9 cellular contexts compared by ENCODE assay signal in the genomic region with DNA sequence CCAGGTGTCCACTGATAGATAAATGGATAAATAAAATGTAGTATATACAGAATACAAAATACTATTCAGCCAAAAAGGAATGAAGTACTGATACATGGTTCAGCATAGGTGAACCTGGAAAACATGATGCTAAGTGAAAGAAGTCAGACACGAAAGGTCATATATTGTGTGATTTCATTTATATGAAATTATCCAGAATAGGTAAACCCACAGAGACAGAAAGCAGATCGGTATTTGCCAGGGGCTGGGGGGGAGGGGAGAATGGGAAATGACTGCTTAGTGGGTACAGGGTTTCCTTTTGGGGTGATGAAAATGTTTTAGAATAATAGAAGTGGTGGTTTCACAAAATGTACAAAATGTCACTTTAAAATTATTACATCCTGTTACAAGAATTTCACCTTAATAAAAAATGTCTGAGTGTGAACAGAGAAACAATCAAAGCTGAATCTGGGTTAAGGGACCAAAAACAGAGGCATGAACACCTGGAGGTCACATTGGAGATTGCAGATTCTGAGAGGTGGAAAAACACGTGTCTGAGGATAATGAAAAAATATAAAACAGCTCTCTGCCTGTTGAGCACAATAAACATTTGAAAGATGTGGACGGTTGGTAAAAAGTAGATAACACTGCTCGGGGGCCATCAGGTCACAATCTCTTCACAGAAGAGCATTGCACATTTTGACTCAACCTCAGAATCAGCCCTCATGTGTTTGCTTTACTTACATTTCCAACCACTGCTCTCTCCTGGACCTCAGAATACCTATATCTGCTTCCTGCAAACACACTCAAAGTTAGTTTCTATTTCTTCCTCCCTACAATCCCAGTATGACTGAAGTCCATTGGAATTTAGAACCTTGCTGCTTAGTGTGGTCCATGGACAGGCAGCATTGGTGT. TPM values are rescaled to one million over a fixed set of nuclear protein-coding genes. Genes with fewer than 3 reads are reported as not detected.
DNase-seq lines count a peak whose midpoint lies in the region; ATAC-seq lines count a peak whose summit lies in the region.
"Had no signal": no experiment of that assay in that cellular context is flagged by ENCODE, and none has a peak within 500 bp of the region (broad histone marks: within the 10 kb centered on the region; RNA-seq: fewer than 3 reads in every experiment).

No MANE protein-coding gene starts in this region.

- no peaks in the 10 kb centered on the region for H3K36me3 ChIP-seq in mesendoderm (ENCODE audit: control insufficient read depth, insufficient read depth, low read length)

- H3K23ac ChIP-seq in mesendoderm (ENCODE audit: low read length): no peak overlapping the region

- H3K4me1 Mint-ChIP-seq in activated CD4-positive, alpha-beta T cell treated with anti-CD3 and anti-CD28 coated beads, Interleukin-2, amount 10 ng/mL, durations not matched to agents 7 days and 5 days: peaks cover 93% of the 10 kb centered on the region

- peak overlapping the region; percentile 84 for H3K4me3 Mint-ChIP-seq in activated CD4-positive, alpha-beta T cell treated with anti-CD3 and anti-CD28 coated beads, Interleukin-2, amount 10 ng/mL, durations not matched to agents 7 days and 5 days

- no peak overlapping the region for H2BK5ac ChIP-seq in mesendoderm (ENCODE audit: low read length)

- H3K4ac ChIP-seq in mesendoderm (ENCODE audit: low read depth, low read length): no peak overlapping the region

- H3K27ac ChIP-seq in mesendoderm (ENCODE audit: low read depth, low read length) (no peak overlapping the region), substantia nigra (ENCODE audit: low read depth, low read length, poor library complexity, severe bottlenecking) (no peak overlapping the region)

- POLR2A ChIA-PET in activated CD4-positive, alpha-beta T cell treated with anti-CD3 and anti-CD28 coated beads, Interleukin-2, amount 10 ng/mL, durations not matched to agents 7 days and 5 days (lab: Charles Lee): interaction anchor here (1.0 kb wide), 1 partner anchor 68 kb away, joined by 3 read pairs; no protein-coding TSS in a partner anchor

- no peaks in the 10 kb centered on the region for H3K27me3 Mint-ChIP-seq in activated CD4-positive, alpha-beta T cell treated with anti-CD3 and anti-CD28 coated beads, Interleukin-2, amount 10 ng/mL, durations not matched to agents 7 days and 5 days

- H3K27ac Mint-ChIP-seq in activated CD4-positive, alpha-beta T cell treated with anti-CD3 and anti-CD28 coated beads, Interleukin-2, amount 10 ng/mL, durations not matched to agents 7 days and 5 days: peak overlapping the region; percentile 91

- no CpG with 5 or more reads among the region's 5 CpGs for WGBS in mesendoderm (ENCODE audit: extremely low coverage, insufficient coverage, low lambda C conversion rate)

- peaks cover 25% of the 10 kb centered on the region for H3K9me3 Mint-ChIP-seq in activated CD4-positive, alpha-beta T cell treated with anti-CD3 and anti-CD28 coated beads, Interleukin-2, amount 10 ng/mL, durations not matched to agents 7 days and 5 days

- H3K79me1 ChIP-seq in mesendoderm (ENCODE audit: low read length): no peaks in the 10 kb centered on the region

- ATAC-seq in HG02885 (IDR thresholded peaks at IDR 0.05; ENCODE audit: poor library complexity, unreplicated experiment) (peak; percentile 59), HG03045 (IDR thresholded peaks at IDR 0.05; ENCODE audit: unreplicated experiment) (no peak)

- peaks cover 3% of the 10 kb centered on the region for H3K4me1 ChIP-seq in mesendoderm (ENCODE audit: control insufficient read depth, low read depth, low read length)

- peaks cover 52% of the 10 kb centered on the region for H3K36me3 Mint-ChIP-seq in activated CD4-positive, alpha-beta T cell treated with anti-CD3 and anti-CD28 coated beads, Interleukin-2, amount 10 ng/mL, durations not matched to agents 7 days and 5 days (ENCODE audit: low read depth)

- H3K56ac ChIP-seq in mesendoderm (ENCODE audit: low read length): no peak overlapping the region

- H2BK15ac ChIP-seq in mesendoderm (replicated peaks; ENCODE audit: low read depth): peak overlapping the region; percentile 57

- no peaks in the 10 kb centered on the region for H3K27me3 ChIP-seq in mesendoderm (ENCODE audit: insufficient read depth, low read length, poor library complexity)

- H3K18ac ChIP-seq in mesendoderm (ENCODE audit: low read length): peak overlapping the region; percentile 68

- peak overlapping the region; percentile 91 for H3K4me3 ChIP-seq in GM08714 (ENCODE audit: low read length)
- H3K4me3 ChIP-seq in mesendoderm (ENCODE audit: low read length): no peak overlapping the region

- no peak overlapping the region for H2BK120ac ChIP-seq in mesendoderm (ENCODE audit: low read depth, low read length)

- DNase-seq in activated CD4-positive, alpha-beta T cell treated with anti-CD3 and anti-CD28 coated beads, Interleukin-2, amount 10 ng/mL, durations not matched to agents 7 days and 5 days: peak; percentile 43
- peak; percentile 75 for DNase-seq in mesendoderm
- DNase-seq in substantia nigra (lab: John Stamatoyannopoulos, UW): no peak
- DNase-seq in HPDE6-E6E7 (ENCODE audit: extremely low spot score): no peak
- DNase-seq in anterior cingulate cortex (lab: John Stamatoyannopoulos, UW): no peak
- DNase-seq: NCI-H1417 had no signal

- H3K9ac ChIP-seq in mesendoderm (ENCODE audit: low read length): no peak overlapping the region

- no peak overlapping the region for H4K8ac ChIP-seq in mesendoderm (ENCODE audit: low read depth, low read length)

- no peak overlapping the region for H4K5ac ChIP-seq in mesendoderm (ENCODE audit: low read length)

- H2AK5ac ChIP-seq in mesendoderm (ENCODE audit: low read length): no peak overlapping the region

- H3K79me2 ChIP-seq in mesendoderm (ENCODE audit: control insufficient read depth, insufficient read depth, low read length): no peaks in the 10 kb centered on the region

- no peak overlapping the region for H3K4me2 ChIP-seq in mesendoderm (ENCODE audit: low read length)

- CTCF ChIA-PET in activated CD4-positive, alpha-beta T cell treated with anti-CD3 and anti-CD28 coated beads, Interleukin-2, amount 10 ng/mL, durations not matched to agents 7 days and 5 days (lab: Charles Lee): interaction anchor here (0.8 kb wide), 1 partner anchor 10 kb away, joined by 4 read pairs; no protein-coding TSS in a partner anchor

RNA-seq across cellular contexts. Expression of a gene that starts 3.3 kb away (rescaled TPM):
- 10 to 100 TPM; 25.1 to 33.7 TPM for total RNA-seq in activated CD4-positive, alpha-beta T cell treated with anti-CD3 and anti-CD28 coated beads, Interleukin-2, amount 10 ng/mL, durations not matched to agents 7 days and 5 days
- 0.04 TPM for polyA plus RNA-seq in mesendoderm (2013, experiment 1 of 2)
- 0.01 TPM for polyA plus RNA-seq in mesendoderm (2013, experiment 2 of 2)

RNA-seq across cellular contexts. Expression of a gene that starts 59.5 kb away (rescaled TPM):
- total RNA-seq in activated CD4-positive, alpha-beta T cell treated with anti-CD3 and anti-CD28 coated beads, Interleukin-2, amount 10 ng/mL, durations not matched to agents 7 days and 5 days: 10 to 100 TPM; 14.7 to 16.2 TPM
- not detected for polyA plus RNA-seq in mesendoderm (2013, experiment 1 of 2)
- not detected for polyA plus RNA-seq in mesendoderm (2013, experiment 2 of 2)

Comparison
In these comparisons a context has a peak if more than half of its experiments do, and no peak if none do; other contexts are left out.
1. DNase-seq: peak in activated CD4-positive, alpha-beta T cell treated with anti-CD3 and anti-CD28 coated beads, Interleukin-2, amount 10 ng/mL, durations not matched to agents 7 days and 5 days (single experiment) and mesendoderm (single experiment); none in substantia nigra (0 of 49), HPDE6-E6E7 (single experiment) and anterior cingulate cortex (0 of 58).